8 cellular contexts compared by ENCODE assay signal in genomic region chr19:33375156-33375744, GRCh38. TPM values are rescaled to one million over a fixed set of nuclear protein-coding genes. Genes with fewer than 3 reads are reported as not detected.
DNase-seq lines count a peak whose midpoint lies in the region; ATAC-seq and TF ChIP-seq lines count a peak whose summit lies in the region.

No MANE protein-coding gene starts in this region.

- no peak for TF ChIP-seq CTCF in GM12864 (IDR thresholded peaks at IDR 0.05; ENCODE audit: low read depth, low read length, missing control alignments)
- TF ChIP-seq CTCF in Peyer's patch (IDR thresholded peaks at IDR 0.05), result no peak
- no peak for TF ChIP-seq CTCF in sigmoid colon (IDR thresholded peaks at IDR 0.05)

- TF ChIP-seq EP300 in sigmoid colon (IDR thresholded peaks at IDR 0.05), result no peak

- no peaks in the 10 kb centered on the region for H3K27me3 ChIP-seq in Peyer's patch
- H3K27me3 ChIP-seq in sigmoid colon, result no peaks in the 10 kb centered on the region

- WGBS in sigmoid colon, 2 donors, result 66 to 80% methylated on average over 9 of the region's 9 CpGs

- H3K36me3 ChIP-seq in Peyer's patch, result peaks cover 0 to 12% (median 0%) of the 10 kb centered on the region in 3 donors
- H3K36me3 ChIP-seq in sigmoid colon, result peaks cover 0 to 10% (median 3%) of the 10 kb centered on the region in 4 donors

- TF ChIP-seq POLR2A in Peyer's patch (IDR thresholded peaks at IDR 0.05), result no peak
- TF ChIP-seq POLR2A in sigmoid colon (IDR thresholded peaks at IDR 0.05), result no peak

- no peak for ATAC-seq in GM19397 (IDR thresholded peaks at IDR 0.05; ENCODE audit: unreplicated experiment)
- no peak for ATAC-seq in GM21529 (IDR thresholded peaks at IDR 0.05; ENCODE audit: unreplicated experiment)

- intact Hi-C loops in sigmoid colon (cut with DNase I), result loop anchor here (2.0 kb wide), 1 partner anchor 16 kb away; no protein-coding TSS in a partner anchor

- H3K4me1 ChIP-seq in Peyer's patch (peaks cover 0 to 58% (median 4%) of the 10 kb centered on the region in 4 donors), sigmoid colon (peaks cover 0 to 39% (median 32%) of the 10 kb centered on the region in 4 donors)

- DNase-seq in GM12864 (ENCODE audit: low read depth) (no peak), Peyer's patch (peak in 1 of 3 donors; percentile 31), epithelial cell of prostate (ENCODE audit: low read depth, low spot score) (no peak), sigmoid colon (no peak), HPDE6-E6E7 (ENCODE audit: extremely low spot score) (no peak)
- DNase-seq in activated CD4-positive, CD25-positive, alpha-beta regulatory T cell treated with anti-CD3 and anti-CD28 coated beads, Interleukin-2, amount 50 U/mL, for 72 hours, result no peak

- H3K4me3 ChIP-seq in GM12864 (ENCODE audit: low read depth, low read length) (peak overlapping the region; percentile 89; the same call in 1 of the 2 replicates), Peyer's patch (peak overlapping the region in 2 of 4 donors; percentile 84 to 94), sigmoid colon (peak overlapping the region in 1 of 4 donors; percentile 83)

- H3K27ac ChIP-seq in Peyer's patch (peak overlapping the region in 3 of 4 donors; percentile 98 to 99 (median 99)), epithelial cell of prostate (peak overlapping the region; percentile 98), sigmoid colon (peak overlapping the region; percentile 94 to 100 (median 96))

- no peaks in the 10 kb centered on the region for H3K9me3 ChIP-seq in Peyer's patch
- no peaks in the 10 kb centered on the region for H3K9me3 ChIP-seq in sigmoid colon

RNA-seq across cellular contexts. Expression of gene CEBPG, which starts 1.7 kb away (rescaled TPM):
- total RNA-seq in Peyer's patch, result 10 to 100 TPM; 33.0 to 75.5 (median 50.5) TPM
- total RNA-seq in sigmoid colon, result 10 to 100 TPM; 18.6 to 27.8 (median 23.0) TPM
- polyA plus RNA-seq in sigmoid colon, result 10 to 100 TPM; 44.2 to 84.6 (median 64.9) TPM
